10 cellular contexts compared by ENCODE assay signal in genomic region chr10:67521546-67521945, GRCh38.
"Had no signal": no experiment of that assay in that cellular context is flagged by ENCODE, and none has a peak within 500 bp of the region (broad histone marks: within the 10 kb centered on the region; RNA-seq: fewer than 3 reads in every experiment).

No MANE protein-coding gene starts in this region.

- H3K27me3 ChIP-seq: esophagus muscularis mucosa, hepatocyte, pancreas, sigmoid colon, spleen, testis, upper lobe of right lung had no signal

- H3K79me2 ChIP-seq: hepatocyte had no signal

- H3K4me1 ChIP-seq: pancreas, testis, upper lobe of right lung had no signal

- H3K36me3 ChIP-seq: esophagus muscularis mucosa, pancreas, sigmoid colon, spleen, upper lobe of right lung had no signal

- H3K4me3 ChIP-seq: hepatocyte, pancreas, sigmoid colon, testis, upper lobe of right lung had no signal

- H3K27ac ChIP-seq: esophagus muscularis mucosa, hepatocyte, pancreas, sigmoid colon, spleen, testis, upper lobe of right lung had no signal

- ATAC-seq: activated CD4-positive, CD25-positive, alpha-beta regulatory T cell treated with anti-CD3 and anti-CD28 coated beads, Interleukin-2, amount 50 U/mL, for 24 hours had no signal

- H3K4me2 ChIP-seq: hepatocyte had no signal

- DNase-seq: aorta, islet precursor cell, sigmoid colon, spleen, upper lobe of right lung had no signal

- H2AFZ ChIP-seq: hepatocyte had no signal

- H3K9me3 ChIP-seq: esophagus muscularis mucosa, pancreas, sigmoid colon, spleen, testis, upper lobe of right lung had no signal
